ENCODE assay signal across 8 cellular contexts in genomic region chr3:36843065-36844051, GRCh38.
DNase-seq lines count a peak whose midpoint lies in the region; TF ChIP-seq lines count a peak whose summit lies in the region.

No MANE protein-coding gene starts in this region.

- DNase-seq in NCI-H524 (lab: John Stamatoyannopoulos, UW) (peak; percentile 44 to 75), NCI-H524 treated with DMSO at 0.1 percent for 48 hours (lab: John Stamatoyannopoulos, UW) (no peak), HEK293T (ENCODE audit: extremely low spot score) (peak; percentile 39), NCI-H526 (lab: John Stamatoyannopoulos, UW) (peak; percentile 11 to 55), fibroblast of villous mesenchyme (ENCODE audit: low read depth) (peak; percentile 22), retina (no peak)
- peak; percentile 15 for DNase-seq in activated CD8-positive, alpha-beta memory T cell treated with anti-CD3 and anti-CD28 coated beads, Interleukin-2, amount 50 U/mL, for 24 hours (ENCODE audit: extremely low read depth)
- peak; percentile 70 for DNase-seq in stimulated activated CD4-positive, alpha-beta T cell treated with anti-CD3 and anti-CD28 coated beads, Interleukin-1b, Interleukin-23, amount 100 ng/mL, for 48 hours

- POLR2A ChIA-PET in HEK293T (lab: Yijun Ruan, JAX), result no interaction called here

- H3K4me3 ChIP-seq in fibroblast of villous mesenchyme (ENCODE audit: low read depth, low read length), result no peak overlapping the region

- TF ChIP-seq CTCF in fibroblast of villous mesenchyme (IDR thresholded peaks at IDR 0.05; ENCODE audit: insufficient read depth, low read depth, low read length), result peak; percentile 58

- CTCF ChIA-PET in HEK293T (lab: Yijun Ruan, JAX), result no interaction called here

TF ChIP-seq in HEK293T, 16 proteins besides CTCF, POLR2A, EP300 and RAD21:
- TF ChIP-seq PKNOX1 (IDR thresholded peaks at IDR 0.05) (no peak), FOXK2 (IDR thresholded peaks at IDR 0.05) (no peak), SUZ12 (IDR thresholded peaks at IDR 0.05) (no peak), ARNT (IDR thresholded peaks at IDR 0.05) (no peak), NFRKB (IDR thresholded peaks at IDR 0.05) (no peak), L3MBTL2 (conservative IDR thresholded peaks at IDR 0.05) (no peak), ELF4 (IDR thresholded peaks at IDR 0.05) (no peak), TARDBP (IDR thresholded peaks at IDR 0.05) (no peak), ZNF384 (IDR thresholded peaks at IDR 0.05) (no peak), FOXA1 (IDR thresholded peaks at IDR 0.05) (no peak), SP1 (IDR thresholded peaks at IDR 0.05) (no peak), HDGF (IDR thresholded peaks at IDR 0.05; ENCODE audit: borderline replicate concordance) (no peak), CTBP1 (IDR thresholded peaks at IDR 0.05; ENCODE audit: borderline replicate concordance) (no peak), FOXM1 (IDR thresholded peaks at IDR 0.05; ENCODE audit: borderline replicate concordance) (no peak), LEF1 (IDR thresholded peaks at IDR 0.05; ENCODE audit: borderline replicate concordance) (no peak), BHLHE40 (IDR thresholded peaks at IDR 0.05; ENCODE audit: borderline replicate concordance) (no peak)

Comparison
In these comparisons a context has a peak if more than half of its experiments do, and no peak if none do; other contexts are left out.
1. DNase-seq: peak in NCI-H524 (2 of 2), HEK293T (single experiment), NCI-H526 (2 of 2), activated CD8-positive, alpha-beta memory T cell treated with anti-CD3 and anti-CD28 coated beads, Interleukin-2, amount 50 U/mL, for 24 hours (single experiment), fibroblast of villous mesenchyme (single experiment) and stimulated activated CD4-positive, alpha-beta T cell treated with anti-CD3 and anti-CD28 coated beads, Interleukin-1b, Interleukin-23, amount 100 ng/mL, for 48 hours (single experiment); none in NCI-H524 treated with DMSO at 0.1 percent for 48 hours (single experiment) and retina (single experiment).